ENCODE assay signal across 23 cellular contexts in genomic region chr7:109309790-109310189, GRCh38.
DNase-seq lines count a peak whose midpoint lies in the region; ATAC-seq and TF ChIP-seq lines count a peak whose summit lies in the region.
"Had no signal": no experiment of that assay in that cellular context is flagged by ENCODE, and none has a peak within 500 bp of the region (broad histone marks: within the 10 kb centered on the region; RNA-seq: fewer than 3 reads in every experiment).

No MANE protein-coding gene starts in this region.

- WGBS in H9 (ENCODE audit: extremely low coverage, insufficient read length, low lambda C conversion rate): no CpG with 5 or more reads among the region's 3 CpGs
- no CpG with 5 or more reads among the region's 3 CpGs for WGBS in trophoblast cell (ENCODE audit: extremely low coverage, insufficient coverage, insufficient read length)

- H3K23ac ChIP-seq in H9 (ENCODE audit: insufficient read length, low read depth, low read length) (no peak overlapping the region), trophoblast cell (ENCODE audit: low read length) (no peak overlapping the region)

- no peaks in the 10 kb centered on the region for H3K27me3 Mint-ChIP-seq in H9 (ENCODE audit: low read depth)
- no peaks in the 10 kb centered on the region for H3K27me3 Mint-ChIP-seq in Calu3 (ENCODE audit: unreplicated experiment)
- H3K27me3 Mint-ChIP-seq: B cell; CD4-positive, alpha-beta T cell had no signal

- H3K4me2 ChIP-seq in H9 (ENCODE audit: insufficient read depth, insufficient read length, low read length) (no peak overlapping the region), trophoblast cell (ENCODE audit: low read length) (no peak overlapping the region)
- H3K4me2 ChIP-seq: A549; BLaER1 treated with 17β-estradiol and CSF1 and Interleukin-3, amounts not matched to agents 10 nM and 100 nM had no signal

- H3K4me1 ChIP-seq in H9 (ENCODE audit: insufficient read depth, low read length): no peaks in the 10 kb centered on the region
- no peaks in the 10 kb centered on the region for H3K4me1 ChIP-seq in trophoblast cell (ENCODE audit: control insufficient read depth in 1 of 2, insufficient read depth in 2 of 2, low read length in 2 of 2)
- H3K4me1 ChIP-seq: A549; BLaER1 treated with 17β-estradiol and CSF1 and Interleukin-3, amounts not matched to agents 10 nM and 100 nM; Caco-2 had no signal

- H4K91ac ChIP-seq in H9 (ENCODE audit: insufficient read length, low read depth, low read length): no peak overlapping the region
- no peak overlapping the region for H4K91ac ChIP-seq in trophoblast cell (ENCODE audit: low read depth, low read length)

- no peak overlapping the region for H3K4ac ChIP-seq in H9 (ENCODE audit: low read depth, low read length)
- no peak overlapping the region for H3K4ac ChIP-seq in trophoblast cell (ENCODE audit: low read depth, low read length)

- H2BK15ac ChIP-seq in H9 (ENCODE audit: low read depth, low read length): 0 out of 2 replicates have a peak overlapping the region, but pooled peaks have one; percentile 24

- H4K20me1 ChIP-seq in H9 (ENCODE audit: control insufficient read depth, insufficient read depth, insufficient read length): no peaks in the 10 kb centered on the region
- H4K20me1 ChIP-seq: BLaER1 treated with 17β-estradiol and CSF1 and Interleukin-3, amounts not matched to agents 10 nM and 100 nM had no signal

- TF ChIP-seq CTCF in H9 (conservative IDR thresholded peaks at IDR 0.05): no peak
- no peak for TF ChIP-seq CTCF in coronary artery (IDR thresholded peaks at IDR 0.05)
- no peak for TF ChIP-seq CTCF in Calu3 (IDR thresholded peaks at IDR 0.05; ENCODE audit: unreplicated experiment)

- H3K9ac ChIP-seq in H9 (ENCODE audit: extremely low read depth, insufficient read length, low read length) (no peak overlapping the region), trophoblast cell (ENCODE audit: low read length) (no peak overlapping the region)
- H3K9ac ChIP-seq: BLaER1 treated with 17β-estradiol and CSF1 and Interleukin-3, amounts not matched to agents 10 nM and 100 nM had no signal

- no peaks in the 10 kb centered on the region for H3K4me1 Mint-ChIP-seq in H9
- H3K4me1 Mint-ChIP-seq in Calu3 (ENCODE audit: low read depth, unreplicated experiment): no peaks in the 10 kb centered on the region
- H3K4me1 Mint-ChIP-seq: B cell had no signal

- H3K27me3 ChIP-seq in H9 (ENCODE audit: insufficient read depth, low read length): no peaks in the 10 kb centered on the region
- H3K27me3 ChIP-seq in trophoblast cell (ENCODE audit: insufficient read depth, low read length): no peaks in the 10 kb centered on the region
- H3K27me3 ChIP-seq: BLaER1 treated with 17β-estradiol and CSF1 and Interleukin-3, amounts not matched to agents 10 nM and 100 nM had no signal

- no peak overlapping the region for H4K5ac ChIP-seq in H9 (ENCODE audit: insufficient read length, low read depth, low read length)

- H3K14ac ChIP-seq in H9 (ENCODE audit: insufficient read depth, low read length) (no peak overlapping the region), trophoblast cell (ENCODE audit: low read length) (no peak overlapping the region)

- no peak overlapping the region for H3K18ac ChIP-seq in H9 (ENCODE audit: insufficient read length, low read depth, low read length)
- no peak overlapping the region for H3K18ac ChIP-seq in trophoblast cell (ENCODE audit: low read length)

- no peak overlapping the region for H3K27ac ChIP-seq in H9 (ENCODE audit: insufficient read length, low read depth, low read length)
- no peak overlapping the region for H3K27ac ChIP-seq in coronary artery
- no peak overlapping the region for H3K27ac ChIP-seq in trophoblast cell (ENCODE audit: low read depth, low read length)
- H3K27ac ChIP-seq: 22Rv1; A549; BLaER1 treated with 17β-estradiol and CSF1 and Interleukin-3, amounts not matched to agents 10 nM and 100 nM; C4-2B had no signal

- CTCF ChIA-PET in Calu3 (lab: Charles Lee): no interaction called here

- no peak overlapping the region for H4K12ac ChIP-seq in trophoblast cell (ENCODE audit: low read depth, low read length)

- peak overlapping the region in 1 of 3 experiments; percentile 68; a peak in 2 of 7 replicates for H3K27ac Mint-ChIP-seq in H9
- no peak overlapping the region for H3K27ac Mint-ChIP-seq in Calu3 (ENCODE audit: unreplicated experiment)
- H3K27ac Mint-ChIP-seq: B cell; CD4-positive, alpha-beta T cell; CD8-positive, alpha-beta T cell had no signal

- no peak overlapping the region for H3K56ac ChIP-seq in H9 (ENCODE audit: insufficient read length, low read depth, low read length)

- intact Hi-C loops in Calu3 (cut with micrococcal nuclease; ENCODE audit: unreplicated experiment): no loop called here

- H3K23me2 ChIP-seq in H9 (ENCODE audit: insufficient read length, low read depth, low read length, poor library complexity, severe bottlenecking): no peaks in the 10 kb centered on the region

- H4K8ac ChIP-seq in H9 (replicated peaks; ENCODE audit: insufficient read length, low read depth, low read length) (no peak overlapping the region), trophoblast cell (ENCODE audit: low read depth, low read length) (no peak overlapping the region)

- H3K9me3 ChIP-seq in H9 (ENCODE audit: control insufficient read depth, low read depth, low read length) (no peaks in the 10 kb centered on the region), trophoblast cell (ENCODE audit: insufficient read depth, low read depth, low read length) (peaks cover 5% of the 10 kb centered on the region)
- H3K9me3 ChIP-seq: A549 had no signal

- no TSS peak for BruUV-seq in Calu3 (replicated peaks; lab: Mats Ljungman, UMichigan)

- no peak for DNase-seq in H9
- DNase-seq in coronary artery (ENCODE audit: low spot score): peak; percentile 57
- no peak for DNase-seq in trophoblast cell
- DNase-seq in Calu3: no peak
- no peak for DNase-seq in hypothalamus (lab: John Stamatoyannopoulos, UW)
- DNase-seq: AML-193; Caco-2; CD4-positive, alpha-beta T cell; CD8-positive, alpha-beta T cell; DMS 273 treated with DMSO at 0.1 percent for 48 hours; DMS153; DMS53; DMS79; DND-41; EL; GDM1 had no signal

- H2BK20ac ChIP-seq in H9 (ENCODE audit: low read depth, low read length, poor library complexity, severe bottlenecking): no peak overlapping the region

- no peak for ATAC-seq in GM18511 (IDR thresholded peaks at IDR 0.05; ENCODE audit: unreplicated experiment)
- ATAC-seq: A549; CD8-positive, alpha-beta T cell; GM12878 had no signal

- H3K4me3 Mint-ChIP-seq in H9: no peak overlapping the region
- no peak overlapping the region for H3K4me3 Mint-ChIP-seq in Calu3 (ENCODE audit: low read depth, unreplicated experiment)
- H3K4me3 Mint-ChIP-seq: B cell; CD4-positive, alpha-beta T cell; CD8-positive, alpha-beta T cell had no signal

- H3K36me3 Mint-ChIP-seq in H9 (ENCODE audit: insufficient read depth in 1 of 3, low read depth in 3 of 3): peaks cover 0 to 27% (median 0%) of the 10 kb centered on the region in 3 experiments; a peak in 5 of 7 replicates
- H3K36me3 Mint-ChIP-seq in Calu3 (ENCODE audit: insufficient read depth, unreplicated experiment): no peaks in the 10 kb centered on the region
- H3K36me3 Mint-ChIP-seq: CD8-positive, alpha-beta T cell had no signal

- H2BK120ac ChIP-seq in H9 (ENCODE audit: low read depth, low read length, poor library complexity, severe bottlenecking): no peak overlapping the region
- H2BK120ac ChIP-seq in trophoblast cell (ENCODE audit: insufficient read depth, low read length, poor library complexity): no peak overlapping the region

- H3T11ph ChIP-seq in H9 (ENCODE audit: low read length): no peak overlapping the region

- no peak overlapping the region for H2BK5ac ChIP-seq in H9 (ENCODE audit: insufficient read length, low read length)
- H2BK5ac ChIP-seq in trophoblast cell (ENCODE audit: low read depth, low read length, poor library complexity): no peak overlapping the region

- H3K79me1 ChIP-seq in H9 (ENCODE audit: insufficient read depth, low read depth, low read length, poor library complexity, severe bottlenecking) (no peaks in the 10 kb centered on the region), trophoblast cell (ENCODE audit: low read length) (no peaks in the 10 kb centered on the region)

- H3K36me3 ChIP-seq in trophoblast cell (ENCODE audit: control insufficient read depth in 1 of 2, insufficient read depth in 2 of 2, low read length in 2 of 2): no peaks in the 10 kb centered on the region
- H3K36me3 ChIP-seq: BLaER1 treated with 17β-estradiol and CSF1 and Interleukin-3, amounts not matched to agents 10 nM and 100 nM had no signal

- H3K9me3 Mint-ChIP-seq in H9 (peaks cover 15 to 17% of the 10 kb centered on the region in 2 experiments; a peak in 4 of 5 replicates), Calu3 (ENCODE audit: low read depth, unreplicated experiment) (peaks cover 8% of the 10 kb centered on the region)

- H3K4me3 ChIP-seq in coronary artery (no peak overlapping the region), trophoblast cell (ENCODE audit: low read depth, low read length) (peak overlapping the region; percentile 35)
- H3K4me3 ChIP-seq: A549; BLaER1 treated with 17β-estradiol and CSF1 and Interleukin-3, amounts not matched to agents 10 nM and 100 nM; GM12878 had no signal

- H2AK5ac ChIP-seq in H9 (ENCODE audit: insufficient read length, low read length) (no peak overlapping the region), trophoblast cell (ENCODE audit: low read length) (no peak overlapping the region)

- no peak overlapping the region for H2BK12ac ChIP-seq in H9 (ENCODE audit: insufficient read length, low read depth, low read length)
- no peak overlapping the region for H2BK12ac ChIP-seq in trophoblast cell (ENCODE audit: low read length)

- H2AFZ ChIP-seq in H9 (ENCODE audit: low read length) (no peak overlapping the region), trophoblast cell (ENCODE audit: insufficient read depth, low read length, poor library complexity) (no peak overlapping the region)

- H3K79me2 ChIP-seq in H9 (ENCODE audit: insufficient read depth, low read length): no peaks in the 10 kb centered on the region
- no peaks in the 10 kb centered on the region for H3K79me2 ChIP-seq in trophoblast cell (ENCODE audit: control insufficient read depth, insufficient read depth, low read length, poor library complexity)
